18 cellular contexts compared by ENCODE assay signal in genomic region chr17:4850236-4850635, GRCh38. TPM values are rescaled to one million over a fixed set of nuclear protein-coding genes. Genes with fewer than 3 reads are reported as not detected.
A peak's percentile ranks its signal among the peaks of the same experiment; 100 is the strongest.
DNase-seq lines count a peak whose midpoint lies in the region; FAIRE-seq and TF ChIP-seq lines count a peak whose summit lies in the region.
"Had no signal": no experiment of that assay in that cellular context is flagged by ENCODE, and none has a peak within 500 bp of the region (broad histone marks: within the 10 kb centered on the region; RNA-seq: fewer than 3 reads in every experiment).

No MANE protein-coding gene starts in this region.

- H3K27ac ChIP-seq in breast epithelium (peak overlapping the region; percentile 77 to 83), kidney (ENCODE audit: low read depth in 2 of 2, low read length in 2 of 2) (no peak overlapping the region), substantia nigra (ENCODE audit: low read depth, low read length, poor library complexity, severe bottlenecking) (peak overlapping the region; percentile 66)
- H3K27ac ChIP-seq: psoas muscle had no signal

- H3K4me3 ChIP-seq in breast epithelium = no peak overlapping the region
- no peak overlapping the region for H3K4me3 ChIP-seq in kidney (ENCODE audit: low read length in 2 of 2)
- H3K4me3 ChIP-seq: psoas muscle, thyroid gland had no signal

- no peak for FAIRE-seq in kidney (lab: Jason Lieb, UNC)

- H3K27me3 ChIP-seq in breast epithelium = no peaks in the 10 kb centered on the region
- H3K27me3 ChIP-seq: thyroid gland had no signal

- H3K36me3 ChIP-seq in breast epithelium (no peaks in the 10 kb centered on the region), kidney (ENCODE audit: control insufficient read depth in 1 of 2, insufficient read depth in 2 of 2, low read length in 2 of 2) (peaks cover 0 to 2% of the 10 kb centered on the region in 2 donors)
- H3K36me3 ChIP-seq: thyroid gland had no signal

- DNase-seq in HPDE6-E6E7 (ENCODE audit: extremely low spot score) (peak; percentile 83), breast epithelium (ENCODE audit: low spot score in 2 of 2) (no peak), kidney (peak; percentile 66), substantia nigra (lab: John Stamatoyannopoulos, UW) (no peak), DMS53 treated with DMSO at 0.1 percent for 48 hours (lab: John Stamatoyannopoulos, UW; ENCODE audit: unreplicated experiment) (no peak), NCI-H2171 treated with DMSO at 0.1 percent for 48 hours (lab: John Stamatoyannopoulos, UW) (no peak), iPS-NIHi7 (ENCODE audit: extremely low spot score) (no peak)
- DNase-seq in activated effector memory CD4-positive, alpha-beta T cell treated with Interleukin-2 at 50 U/mL for 16 hours = no peak
- DNase-seq: activated CD4-positive, alpha-beta T cell treated with anti-CD3 and anti-CD28 coated beads for 4 hours; activated naive CD8-positive, alpha-beta T cell treated with anti-CD3 and anti-CD28 coated beads, Interleukin-2, amount 10 ng/mL, durations not matched to agents 7 days and 5 days; AML-193; caudate nucleus; head of caudate nucleus; naive thymus-derived CD4-positive, alpha-beta T cell; psoas muscle; SHP77 treated with DMSO at 0.1 percent for 48 hours; T-helper 9 cell; thyroid gland had no signal

- no peak for TF ChIP-seq POLR2A in breast epithelium (IDR thresholded peaks at IDR 0.05)

- no peaks in the 10 kb centered on the region for H3K9me3 ChIP-seq in breast epithelium
- no peaks in the 10 kb centered on the region for H3K9me3 ChIP-seq in kidney (ENCODE audit: control insufficient read depth in 1 of 2, low read length in 2 of 2)
- H3K9me3 ChIP-seq: psoas muscle, thyroid gland had no signal

- TF ChIP-seq CTCF in breast epithelium (IDR thresholded peaks at IDR 0.05) = no peak
- TF ChIP-seq CTCF in kidney (IDR thresholded peaks at IDR 0.05; ENCODE audit: borderline replicate concordance, extremely low read depth, insufficient read depth) = no peak

- intact Hi-C loops in breast epithelium (cut with DNase I; ENCODE audit: low total_unique reads) = no loop called here
- intact Hi-C loops in kidney (cut with DNase I) = no loop called here

- H3K9ac ChIP-seq in kidney (ENCODE audit: low read length in 2 of 2) = no peak overlapping the region

- no peaks in the 10 kb centered on the region for H3K4me1 ChIP-seq in breast epithelium
- H3K4me1 ChIP-seq in kidney (ENCODE audit: control insufficient read depth in 1 of 2, insufficient read depth in 1 of 2, low read depth in 1 of 2, low read length in 2 of 2) = peaks cover 21 to 23% of the 10 kb centered on the region in 2 donors

RNA-seq across cellular contexts. Expression of gene MINK1, which starts 17.1 kb away (rescaled TPM):
- 10 to 100 TPM; 25.9 to 58.7 (median 42.0) TPM for total RNA-seq in breast epithelium
- 118 TPM for total RNA-seq in kidney
- 21.2 TPM for polyA plus RNA-seq in kidney (ENCODE audit: insufficient read depth, low read depth, low replicate concordance)

RNA-seq across cellular contexts. Expression of gene PLD2, which starts 43.3 kb away (rescaled TPM):
- 10 to 100 TPM; 17.1 to 40.6 (median 30.3) TPM for total RNA-seq in breast epithelium
- total RNA-seq in kidney = 45.4 TPM
- 9.2 TPM for polyA plus RNA-seq in kidney (ENCODE audit: insufficient read depth, low read depth, low replicate concordance)

RNA-seq across cellular contexts. Expression of gene C17orf107, which starts 49.1 kb away (rescaled TPM):
- 10 to 100 TPM in 1 of 3 donors, 1 to 10 TPM in 1, not detected in 1; 3.9 to 10.5 TPM for total RNA-seq in breast epithelium
- 4.4 TPM for total RNA-seq in kidney
- 2.5 TPM for polyA plus RNA-seq in kidney (ENCODE audit: insufficient read depth, low read depth, low replicate concordance)

RNA-seq across cellular contexts. Expression of gene CHRNE, which starts 52.7 kb away (rescaled TPM):
- total RNA-seq in breast epithelium (1 to 10 TPM in 1 of 3 donors, under 1 TPM in 2; 0.16 to 2.0 (median 0.73) TPM), kidney (1.3 TPM)
- polyA plus RNA-seq in kidney (ENCODE audit: insufficient read depth, low read depth, low replicate concordance) = 0.82 TPM

Comparison
In these comparisons a context has a peak if more than half of its experiments do, and no peak if none do; other contexts are left out.
1. DNase-seq: peak in HPDE6-E6E7 (single experiment) and kidney (single experiment); none in breast epithelium (0 of 2), substantia nigra (0 of 49), DMS53 treated with DMSO at 0.1 percent for 48 hours (single experiment), NCI-H2171 treated with DMSO at 0.1 percent for 48 hours (single experiment), iPS-NIHi7 (single experiment) and activated effector memory CD4-positive, alpha-beta T cell treated with Interleukin-2 at 50 U/mL for 16 hours (single experiment).
2. H3K27ac ChIP-seq: peak in breast epithelium (2 of 2) and substantia nigra (single experiment); none in kidney (0 of 2).